ENCODE assay signal across 7 cellular contexts in the genomic region with DNA sequence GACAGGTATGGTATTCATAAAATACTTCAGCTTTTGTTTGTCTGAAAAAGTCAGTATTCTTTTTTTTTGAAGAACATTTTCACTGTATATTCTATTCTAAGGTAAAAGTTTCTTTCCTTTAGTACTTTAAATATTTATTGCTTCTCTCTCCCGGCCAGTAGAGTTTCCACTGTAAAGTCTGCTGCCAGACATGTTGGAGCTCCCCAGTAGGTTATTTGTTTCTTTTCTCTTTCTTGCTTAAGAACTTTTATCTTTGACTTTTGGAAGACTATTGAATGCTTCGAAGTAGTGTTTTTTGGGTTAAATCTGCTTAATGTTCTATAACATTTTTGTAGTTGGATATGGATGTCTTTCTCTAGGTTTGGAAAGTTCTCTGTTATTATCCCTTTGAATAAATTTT.
DNase-seq lines count a peak whose midpoint lies in the region; ATAC-seq and TF ChIP-seq lines count a peak whose summit lies in the region.
"Not testable (repeated sequence)": the region's sequence is repeated elsewhere in the genome, so short reads cannot be mapped to it uniquely, and the experiment has no call there.

No MANE protein-coding gene starts in this region.

- H3K4me3 ChIP-seq in Jurkat, Clone E6-1 (ENCODE audit: low read length): peak overlapping the region; percentile 22; the same call in 1 of the 2 replicates

- ATAC-seq in SK-N-SH treated with all-trans-retinoic acid at 6 μM for 48 hours: not testable (repeated sequence)

- H3K9me3 Mint-ChIP-seq in activated T-helper 2 cell treated with anti-CD3 and anti-CD28 coated beads, Interferon-gamma antibody, Interleukin-2, Interleukin-4, amounts not matched to agents 10 μg/mL and 5 μg/mL and 100 μg/mL, durations not matched to agents 14 hours and 24 hours and 36 hours; dendritic cell treated with granulocyte-macrophage colony-stimulating factor and Interleukin-4, amounts not matched to agents 40 ng/mL and 50 ng/mL, for 4 days: not testable (repeated sequence)
- H3K9me3 Mint-ChIP-seq in immature natural killer cell (peaks cover 3 to 16% (median 9%) of the 10 kb centered on the region in 6 donors), osteocyte (ENCODE audit: unreplicated experiment) (peaks cover 12% of the 10 kb centered on the region)

- H3K4me1 Mint-ChIP-seq in activated T-helper 2 cell treated with anti-CD3 and anti-CD28 coated beads, Interferon-gamma antibody, Interleukin-2, Interleukin-4, amounts not matched to agents 10 μg/mL and 5 μg/mL and 100 μg/mL, durations not matched to agents 14 hours and 24 hours and 36 hours (ENCODE audit: low read depth): peaks cover 24% of the 10 kb centered on the region
- peaks cover 45% of the 10 kb centered on the region for H3K4me1 Mint-ChIP-seq in dendritic cell treated with granulocyte-macrophage colony-stimulating factor and Interleukin-4, amounts not matched to agents 40 ng/mL and 50 ng/mL, for 4 days (ENCODE audit: low read depth)
- H3K4me1 Mint-ChIP-seq in immature natural killer cell (peaks cover 33 to 37% of the 10 kb centered on the region in 2 donors), osteocyte (ENCODE audit: unreplicated experiment) (peaks cover 28% of the 10 kb centered on the region)

- peak; percentile 3 for DNase-seq in EH (ENCODE audit: low read depth)
- DNase-seq in Jurkat, Clone E6-1 (ENCODE audit: low read depth, low spot score); activated T-helper 2 cell treated with anti-CD3 and anti-CD28 coated beads, Interferon-gamma antibody, Interleukin-2, Interleukin-4, amounts not matched to agents 10 μg/mL and 5 μg/mL and 100 μg/mL, durations not matched to agents 14 hours and 24 hours and 36 hours (ENCODE audit: low spot score); immature natural killer cell; osteocyte (ENCODE audit: extremely low spot score, unreplicated experiment): not testable (repeated sequence)

- intact Hi-C loops in activated T-helper 2 cell treated with anti-CD3 and anti-CD28 coated beads, Interferon-gamma antibody, Interleukin-2, Interleukin-4, amounts not matched to agents 10 μg/mL and 5 μg/mL and 100 μg/mL, durations not matched to agents 14 hours and 24 hours and 36 hours (cut with micrococcal nuclease); dendritic cell treated with granulocyte-macrophage colony-stimulating factor and Interleukin-4, amounts not matched to agents 40 ng/mL and 50 ng/mL, for 4 days (cut with micrococcal nuclease): not testable (repeated sequence)

- H3K4me3 Mint-ChIP-seq in activated T-helper 2 cell treated with anti-CD3 and anti-CD28 coated beads, Interferon-gamma antibody, Interleukin-2, Interleukin-4, amounts not matched to agents 10 μg/mL and 5 μg/mL and 100 μg/mL, durations not matched to agents 14 hours and 24 hours and 36 hours (ENCODE audit: low read depth): peak overlapping the region; percentile 68
- H3K4me3 Mint-ChIP-seq in dendritic cell treated with granulocyte-macrophage colony-stimulating factor and Interleukin-4, amounts not matched to agents 40 ng/mL and 50 ng/mL, for 4 days: peak overlapping the region; percentile 74
- H3K4me3 Mint-ChIP-seq in immature natural killer cell (peak overlapping the region; percentile 42 to 81 (median 73)), osteocyte (ENCODE audit: unreplicated experiment) (peak overlapping the region; percentile 31)

- peak overlapping the region; percentile 8 for H3K27ac Mint-ChIP-seq in activated T-helper 2 cell treated with anti-CD3 and anti-CD28 coated beads, Interferon-gamma antibody, Interleukin-2, Interleukin-4, amounts not matched to agents 10 μg/mL and 5 μg/mL and 100 μg/mL, durations not matched to agents 14 hours and 24 hours and 36 hours
- H3K27ac Mint-ChIP-seq in dendritic cell treated with granulocyte-macrophage colony-stimulating factor and Interleukin-4, amounts not matched to agents 40 ng/mL and 50 ng/mL, for 4 days: peak overlapping the region; percentile 76
- H3K27ac Mint-ChIP-seq in immature natural killer cell: peak overlapping the region in 2 of 6 donors; percentile 5 to 6
- H3K27ac Mint-ChIP-seq in osteocyte (ENCODE audit: unreplicated experiment): not testable (repeated sequence)

- TF ChIP-seq CTCF in osteocyte (IDR thresholded peaks at IDR 0.05): not testable (repeated sequence)

- peaks cover 52% of the 10 kb centered on the region for H3K27me3 Mint-ChIP-seq in activated T-helper 2 cell treated with anti-CD3 and anti-CD28 coated beads, Interferon-gamma antibody, Interleukin-2, Interleukin-4, amounts not matched to agents 10 μg/mL and 5 μg/mL and 100 μg/mL, durations not matched to agents 14 hours and 24 hours and 36 hours (ENCODE audit: low read depth)
- H3K27me3 Mint-ChIP-seq in dendritic cell treated with granulocyte-macrophage colony-stimulating factor and Interleukin-4, amounts not matched to agents 40 ng/mL and 50 ng/mL, for 4 days: peaks cover 33% of the 10 kb centered on the region
- H3K27me3 Mint-ChIP-seq in immature natural killer cell (ENCODE audit: low read depth in 3 of 3) (peaks cover 26 to 41% (median 38%) of the 10 kb centered on the region in 3 donors), osteocyte (ENCODE audit: unreplicated experiment) (peaks cover 56% of the 10 kb centered on the region)

- H3K36me3 Mint-ChIP-seq in activated T-helper 2 cell treated with anti-CD3 and anti-CD28 coated beads, Interferon-gamma antibody, Interleukin-2, Interleukin-4, amounts not matched to agents 10 μg/mL and 5 μg/mL and 100 μg/mL, durations not matched to agents 14 hours and 24 hours and 36 hours (ENCODE audit: low read depth): peaks cover 10% of the 10 kb centered on the region
- H3K36me3 Mint-ChIP-seq in dendritic cell treated with granulocyte-macrophage colony-stimulating factor and Interleukin-4, amounts not matched to agents 40 ng/mL and 50 ng/mL, for 4 days (ENCODE audit: low read depth): peaks cover 40% of the 10 kb centered on the region
- H3K36me3 Mint-ChIP-seq in immature natural killer cell: peaks cover 0 to 13% (median 4%) of the 10 kb centered on the region in 3 donors
- not testable (repeated sequence) for H3K36me3 Mint-ChIP-seq in osteocyte (ENCODE audit: unreplicated experiment)

TF ChIP-seq in SK-N-SH treated with all-trans-retinoic acid at 6 μM for 48 hours, 23 proteins besides CTCF, POLR2A, EP300 and RAD21:
- TF ChIP-seq, protein P1, sequence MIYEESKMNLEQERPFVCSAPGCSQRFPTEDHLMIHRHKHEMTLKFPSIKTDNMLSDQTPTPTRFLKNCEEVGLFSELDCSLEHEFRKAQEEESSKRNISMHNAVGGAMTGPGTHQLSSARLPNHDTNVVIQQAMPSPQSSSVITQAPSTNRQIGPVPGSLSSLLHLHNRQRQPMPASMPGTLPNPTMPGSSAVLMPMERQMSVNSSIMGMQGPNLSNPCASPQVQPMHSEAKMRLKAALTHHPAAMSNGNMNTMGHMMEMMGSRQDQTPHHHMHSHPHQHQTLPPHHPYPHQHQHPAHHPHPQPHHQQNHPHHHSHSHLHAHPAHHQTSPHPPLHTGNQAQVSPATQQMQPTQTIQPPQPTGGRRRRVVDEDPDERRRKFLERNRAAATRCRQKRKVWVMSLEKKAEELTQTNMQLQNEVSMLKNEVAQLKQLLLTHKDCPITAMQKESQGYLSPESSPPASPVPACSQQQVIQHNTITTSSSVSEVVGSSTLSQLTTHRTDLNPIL (CRISPR knock-in tag; IDR thresholded peaks at IDR 0.05; ENCODE audit: low read depth): 0 out of 2 replicates have a peak, but pooled peaks have one; percentile 17
